ENCODE assay signal across 26 cellular contexts in the genomic region with DNA sequence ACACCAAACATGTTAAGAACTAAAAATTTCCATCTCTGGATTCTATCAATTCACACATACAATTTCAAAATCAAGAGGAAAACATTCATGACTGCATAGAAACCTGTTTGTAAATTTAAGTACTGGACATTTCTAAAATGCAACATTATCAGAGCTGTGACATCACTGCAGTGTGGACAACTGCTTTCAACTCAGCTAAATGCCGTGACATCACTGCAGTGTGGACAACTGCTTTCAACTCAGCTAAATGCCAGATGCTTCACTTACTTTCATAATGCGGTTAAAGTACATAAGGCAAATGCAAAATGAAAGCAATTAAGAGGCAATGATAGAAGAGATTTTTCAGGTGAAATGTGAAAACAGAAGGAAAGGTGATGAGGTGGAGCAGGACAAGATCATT.
DNase-seq lines count a peak whose midpoint lies in the region; ATAC-seq, FAIRE-seq and TF ChIP-seq lines count a peak whose summit lies in the region.
"Had no signal": no experiment of that assay in that cellular context is flagged by ENCODE, and none has a peak within 500 bp of the region (broad histone marks: within the 10 kb centered on the region; RNA-seq: fewer than 3 reads in every experiment).

No MANE protein-coding gene starts in this region.

- H3K27me3 Mint-ChIP-seq in endodermal cell (ENCODE audit: insufficient read depth), result no peaks in the 10 kb centered on the region
- H3K27me3 Mint-ChIP-seq: activated T-cell treated with anti-CD3 and anti-CD28 coated beads, Interleukin-2, amount 50 U/mL, for 24 hours had no signal

- no peak for TF ChIP-seq CTCF in HepG2 (CRISPR knock-in tag; IDR thresholded peaks at IDR 0.05)
- no peak for TF ChIP-seq CTCF in right lobe of liver (IDR thresholded peaks at IDR 0.05)
- no peak for TF ChIP-seq CTCF in endodermal cell (conservative IDR thresholded peaks at IDR 0.05)
- no peak for TF ChIP-seq CTCF in stomach (IDR thresholded peaks at IDR 0.05)

- no peaks in the 10 kb centered on the region for H3K9me3 Mint-ChIP-seq in endodermal cell
- H3K9me3 Mint-ChIP-seq: activated T-cell treated with anti-CD3 and anti-CD28 coated beads, Interleukin-2, amount 50 U/mL, for 24 hours had no signal

- H4K20me1 ChIP-seq in HepG2 (ENCODE audit: insufficient read depth, low read length), result no peaks in the 10 kb centered on the region

- peaks cover 46% of the 10 kb centered on the region for H3K4me1 Mint-ChIP-seq in endodermal cell

- no peak for FAIRE-seq in HepG2 (lab: Jason Lieb, UNC)
- FAIRE-seq: H54, TTC549 had no signal

- H3K36me3 Mint-ChIP-seq in endodermal cell (ENCODE audit: low read depth), result no peaks in the 10 kb centered on the region

- no TSS peak for BruUV-seq in HepG2 (replicated peaks; lab: Mats Ljungman, UMichigan)

- no peak overlapping the region for H2AFZ ChIP-seq in HepG2 (ENCODE audit: low read length)
- H2AFZ ChIP-seq: PC-9 had no signal

- no peak overlapping the region for H3K4me3 ChIP-seq in HepG2 (replicated peaks in 1 of 3; ENCODE audit: insufficient read depth in 1 of 3, low read depth in 2 of 3, low read length in 3 of 3)
- no peak overlapping the region for H3K4me3 ChIP-seq in right lobe of liver
- no peak overlapping the region for H3K4me3 ChIP-seq in endodermal cell (ENCODE audit: low read length)
- H3K4me3 ChIP-seq in stomach, result no peak overlapping the region
- H3K4me3 ChIP-seq: body of pancreas, gastrocnemius medialis, ovary, PC-9, spleen had no signal

- ATAC-seq in HepG2 (no peak), right lobe of liver (no peak), HG03378 (IDR thresholded peaks at IDR 0.05; ENCODE audit: unreplicated experiment) (no peak)
- ATAC-seq: body of pancreas; gastrocnemius medialis; stimulated activated naive CD8-positive, alpha-beta T cell treated with anti-CD3 and anti-CD28 coated beads, Interleukin-15, Interleukin-2, amounts not matched to agents 100 U/mL and 50 U/mL, for 24 hours had no signal

- CTCF ChIA-PET in HepG2 (lab: Yijun Ruan, JAX; ENCODE audit: low intra/inter-chr PET ratio, low total read pairs), result no interaction called here

- H3K4me3 Mint-ChIP-seq in endodermal cell, result no peak overlapping the region
- H3K4me3 Mint-ChIP-seq: activated T-cell treated with anti-CD3 and anti-CD28 coated beads, Interleukin-2, amount 50 U/mL, for 24 hours; nephron progenitor cell had no signal

- POLR2A ChIA-PET in HepG2 (lab: Yijun Ruan, JAX), result no interaction called here

- no peak for TF ChIP-seq RAD21 in HepG2 (CRISPR knock-in tag; IDR thresholded peaks at IDR 0.05)

- TF ChIP-seq EP300 in HepG2 (IDR thresholded peaks at IDR 0.05; ENCODE audit: low read depth in 2 of 2, low read length in 2 of 2) (no peak), HepG2 (CRISPR knock-in tag; IDR thresholded peaks at IDR 0.05; ENCODE audit: borderline replicate concordance) (no peak), stomach (IDR thresholded peaks at IDR 0.05) (no peak)

- no peak for TF ChIP-seq POLR2A in HepG2 (IDR thresholded peaks at IDR 0.05; ENCODE audit: insufficient read depth in 1 of 2, low read depth in 2 of 2, low read length in 2 of 2)
- TF ChIP-seq POLR2A in right lobe of liver (IDR thresholded peaks at IDR 0.05), result no peak
- TF ChIP-seq POLR2A in stomach (IDR thresholded peaks at IDR 0.05), result no peak

- H3K27ac ChIP-seq in HepG2 (ENCODE audit: extremely low read length, insufficient read depth, low read length), result no peak overlapping the region
- H3K27ac ChIP-seq in right lobe of liver, result no peak overlapping the region
- peak overlapping the region; percentile 56 for H3K27ac ChIP-seq in endodermal cell (ENCODE audit: low read depth, low read length)
- no peak overlapping the region for H3K27ac ChIP-seq in stomach
- H3K27ac ChIP-seq: body of pancreas, C4-2B, gastrocnemius medialis, ovary, PC-9, spleen had no signal

- H3K9ac ChIP-seq in HepG2 (ENCODE audit: insufficient read depth, low read depth, low read length) (no peak overlapping the region), endodermal cell (ENCODE audit: extremely low read depth, low read length, poor library complexity, severe bottlenecking) (no peak overlapping the region)

- 89% methylated on average over 2 of the region's 2 CpGs for WGBS in HepG2 (ENCODE audit: low lambda C conversion rate)
- WGBS in right lobe of liver (ENCODE audit: insufficient coverage, low coverage, low lambda C conversion rate, missing lambda C conversion rate), result 100% methylated on average over 2 of the region's 2 CpGs
- WGBS in endodermal cell (ENCODE audit: insufficient coverage in 1 of 2, insufficient read length in 1 of 2), 2 experiments, result 95 to 97% methylated on average over 2 of the region's 2 CpGs
- 84 to 98% (median 91%) methylated on average over 2 of the region's 2 CpGs for WGBS in stomach, 5 donors

- H3K4me1 ChIP-seq in HepG2 (ENCODE audit: insufficient read depth, low read length), result no peaks in the 10 kb centered on the region
- H3K4me1 ChIP-seq in right lobe of liver, result no peaks in the 10 kb centered on the region
- H3K4me1 ChIP-seq in endodermal cell (ENCODE audit: control insufficient read depth, insufficient read depth, low read length), result peaks cover 8% of the 10 kb centered on the region
- peaks cover 0 to 31% (median 22%) of the 10 kb centered on the region in 4 donors for H3K4me1 ChIP-seq in stomach
- H3K4me1 ChIP-seq: body of pancreas, spleen had no signal

- no peak for DNase-seq in HepG2 (ENCODE audit: low spot score)
- DNase-seq in right lobe of liver, result no peak
- peak; percentile 71 for DNase-seq in NCI-H748 (lab: John Stamatoyannopoulos, UW; ENCODE audit: unreplicated experiment)
- no peak for DNase-seq in endodermal cell
- DNase-seq in stomach, result no peak
- no peak for DNase-seq in activated naive CD4-positive, alpha-beta T cell treated with anti-CD3 and anti-CD28 coated beads, Interleukin-2, amount 50 U/mL, for 16 hours
- DNase-seq: activated CD8-positive, alpha-beta memory T cell treated with anti-CD3 and anti-CD28 coated beads for 24 hours; activated T-cell treated with anti-CD3 and anti-CD28 coated beads, Interleukin-2, amount 50 U/mL, for 24 hours; body of pancreas; erythroblast; gastrocnemius medialis; hypothalamus; NCI-H1048; nephron progenitor cell; ovary; PC-9; retina; SIG-M5; spleen; stimulated activated CD4-positive, alpha-beta T cell treated with anti-CD3 and anti-CD28 coated beads, Interleukin-4, amount 100 ng/mL, for 1 hour; stimulated activated naive CD8-positive, alpha-beta T cell treated with anti-CD3 and anti-CD28 coated beads, Interleukin-15, Interleukin-2, amounts not matched to agents 100 U/mL and 50 U/mL, for 24 hours; T-helper 1 cell had no signal

- H3K4me2 ChIP-seq in HepG2 (ENCODE audit: low read depth, low read length), result no peak overlapping the region
- H3K4me2 ChIP-seq: PC-9 had no signal

- H3K36me3 ChIP-seq in HepG2 (replicated peaks in 1 of 2; ENCODE audit: control insufficient read depth in 1 of 2, insufficient read depth in 2 of 2, low read length in 2 of 2), result no peaks in the 10 kb centered on the region
- no peaks in the 10 kb centered on the region for H3K36me3 ChIP-seq in right lobe of liver
- no peaks in the 10 kb centered on the region for H3K36me3 ChIP-seq in endodermal cell (ENCODE audit: control insufficient read depth, insufficient read depth, low read length)
- H3K36me3 ChIP-seq in stomach, result no peaks in the 10 kb centered on the region
- H3K36me3 ChIP-seq: gastrocnemius medialis, ovary had no signal

- H3K27ac Mint-ChIP-seq in endodermal cell, result no peak overlapping the region
- H3K27ac Mint-ChIP-seq: activated T-cell treated with anti-CD3 and anti-CD28 coated beads, Interleukin-2, amount 50 U/mL, for 24 hours had no signal

- H3K27me3 ChIP-seq in HepG2 (ENCODE audit: control insufficient read depth in 1 of 2, insufficient read depth in 2 of 2, low read length in 2 of 2) (no peaks in the 10 kb centered on the region), right lobe of liver (no peaks in the 10 kb centered on the region), endodermal cell (ENCODE audit: control insufficient read depth, insufficient read depth, low read length, poor library complexity, severe bottlenecking) (no peaks in the 10 kb centered on the region), stomach (no peaks in the 10 kb centered on the region)
- H3K27me3 ChIP-seq: body of pancreas, gastrocnemius medialis, ovary, spleen had no signal

- in situ Hi-C loops in HepG2 (cut with HindIII; ENCODE audit: extremely low pct_ligation_motif_present, low pct_unique_long_range_greater_than_20kb), result no loop called here

- intact Hi-C loops in HepG2 (cut with micrococcal nuclease; ENCODE audit: unreplicated experiment) (no loop called here), right lobe of liver (cut with DNase I) (no loop called here), stomach (cut with DNase I; ENCODE audit: low total_unique reads) (no loop called here)

- H3K9me3 ChIP-seq in HepG2 (ENCODE audit: low read length), result no peaks in the 10 kb centered on the region
- peaks cover 0 to 3% (median 0%) of the 10 kb centered on the region in 4 donors for H3K9me3 ChIP-seq in right lobe of liver
- H3K9me3 ChIP-seq in endodermal cell (ENCODE audit: control insufficient read depth, low read length), result no peaks in the 10 kb centered on the region
- H3K9me3 ChIP-seq in stomach, result no peaks in the 10 kb centered on the region
- H3K9me3 ChIP-seq: body of pancreas, gastrocnemius medialis, ovary, spleen had no signal

- H3K79me2 ChIP-seq in HepG2 (ENCODE audit: insufficient read depth, low read length), result no peaks in the 10 kb centered on the region

TF ChIP-seq in HepG2, 621 proteins besides CTCF, POLR2A, EP300 and RAD21:
- TF ChIP-seq CREB1 (IDR thresholded peaks at IDR 0.05) (peak; percentile 72), CREB1 (CRISPR knock-in tag; IDR thresholded peaks at IDR 0.05) (no peak), KDM5B (CRISPR knock-in tag; IDR thresholded peaks at IDR 0.05; ENCODE audit: borderline replicate concordance) (no peak)
